ENCODE assay signal across 1 cellular context in genomic region chr15:98138910-98139309, GRCh38.
TF ChIP-seq lines count a peak whose summit lies in the region.

No MANE protein-coding gene starts in this region.

TF ChIP-seq in SK-N-SH treated with all-trans-retinoic acid at 6 μM for 48 hours, 23 proteins besides CTCF, POLR2A, EP300 and RAD21 (continued from another document):
- TF ChIP-seq PPARA (CRISPR knock-in tag; IDR thresholded peaks at IDR 0.05; ENCODE audit: borderline replicate concordance): no peak
- no peak for TF ChIP-seq CREB5 (CRISPR knock-in tag; IDR thresholded peaks at IDR 0.05; ENCODE audit: low read depth)
- TF ChIP-seq ZNF8 (CRISPR knock-in tag; IDR thresholded peaks at IDR 0.05): no peak
- TF ChIP-seq CSDC2 (CRISPR knock-in tag; IDR thresholded peaks at IDR 0.05): no peak
- TF ChIP-seq ZFP30 (CRISPR knock-in tag; IDR thresholded peaks at IDR 0.05): no peak
- no peak for TF ChIP-seq ISL1 (CRISPR knock-in tag; IDR thresholded peaks at IDR 0.05)
- TF ChIP-seq CSRNP3 (CRISPR knock-in tag; IDR thresholded peaks at IDR 0.05): no peak
